9 cellular contexts compared by ENCODE assay signal in the genomic region with DNA sequence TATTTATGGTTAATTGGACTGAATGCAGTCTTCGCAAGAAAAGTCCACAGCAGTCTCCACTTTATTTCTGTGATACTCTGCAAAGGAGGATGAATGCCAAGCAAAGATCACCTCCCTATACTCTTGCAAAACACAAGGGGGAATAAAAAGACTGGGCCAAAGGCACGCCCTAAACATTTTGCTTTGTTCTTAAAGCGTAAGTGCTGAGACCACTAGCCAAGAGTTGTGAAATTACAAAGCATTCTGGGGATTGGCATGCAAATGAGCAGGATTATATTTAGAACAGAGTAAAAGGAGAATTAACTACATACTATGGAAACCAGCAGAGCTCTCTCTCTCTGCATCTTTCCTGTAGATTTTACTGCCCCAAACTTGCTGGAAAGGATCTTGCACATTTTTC. TPM values are rescaled to one million over a fixed set of nuclear protein-coding genes. Genes with fewer than 3 reads are reported as not detected.
DNase-seq lines count a peak whose midpoint lies in the region; ATAC-seq and TF ChIP-seq lines count a peak whose summit lies in the region.
"Had no signal": no experiment of that assay in that cellular context is flagged by ENCODE, and none has a peak within 500 bp of the region (broad histone marks: within the 10 kb centered on the region; RNA-seq: fewer than 3 reads in every experiment).

No MANE protein-coding gene starts in this region.

- H3K27me3 Mint-ChIP-seq in endodermal cell (ENCODE audit: insufficient read depth) = peaks cover 6% of the 10 kb centered on the region

- peaks cover 15% of the 10 kb centered on the region for H3K27me3 ChIP-seq in endodermal cell (ENCODE audit: control insufficient read depth, insufficient read depth, low read length, poor library complexity, severe bottlenecking)
- no peaks in the 10 kb centered on the region for H3K27me3 ChIP-seq in gastrocnemius medialis

- no peaks in the 10 kb centered on the region for H3K36me3 Mint-ChIP-seq in endodermal cell (ENCODE audit: low read depth)

- intact Hi-C loops in gastrocnemius medialis (cut with DNase I; ENCODE audit: low total_unique reads) = loop anchor here (2.0 kb wide), 2 partner anchors 49 to 53 kb away; no protein-coding TSS in a partner anchor

- H3K9ac ChIP-seq in endodermal cell (ENCODE audit: extremely low read depth, low read length, poor library complexity, severe bottlenecking) = no peak overlapping the region

- H3K4me3 Mint-ChIP-seq in endodermal cell = no peak overlapping the region

- H3K4me1 Mint-ChIP-seq in endodermal cell = peaks cover 32% of the 10 kb centered on the region

- no peaks in the 10 kb centered on the region for H3K36me3 ChIP-seq in endodermal cell (ENCODE audit: control insufficient read depth, insufficient read depth, low read length)
- H3K36me3 ChIP-seq in gastrocnemius medialis = no peaks in the 10 kb centered on the region

- peaks cover 2% of the 10 kb centered on the region for H3K9me3 ChIP-seq in endodermal cell (ENCODE audit: control insufficient read depth, low read length)
- H3K9me3 ChIP-seq in gastrocnemius medialis = no peaks in the 10 kb centered on the region

- ATAC-seq in gastrocnemius medialis = peak; percentile 24 to 54

- no peak for TF ChIP-seq POLR2A in gastrocnemius medialis (IDR thresholded peaks at IDR 0.05)

- 64% methylated on average over 3 of the region's 3 CpGs for WGBS in endodermal cell (ENCODE audit: insufficient coverage in 1 of 2, insufficient read length in 1 of 2), 2 experiments

- DNase-seq in GM13977 (ENCODE audit: low spot score) (peak; percentile 50), M059J (ENCODE audit: low read depth) (peak; percentile 63), endodermal cell (no peak), gastrocnemius medialis (peak; percentile 32 to 55), NCI-H2196 (lab: John Stamatoyannopoulos, UW; ENCODE audit: unreplicated experiment) (no peak), NCI-H1436 (lab: John Stamatoyannopoulos, UW) (no peak), NCI-H146 (lab: John Stamatoyannopoulos, UW) (no peak)
- no peak for DNase-seq in stimulated activated CD4-positive, alpha-beta T cell treated with anti-CD3 and anti-CD28 coated beads, Interleukin-15, amount 100 ng/mL, for 24 hours

- H3K4me3 ChIP-seq in endodermal cell (ENCODE audit: low read length) = no peak overlapping the region
- H3K4me3 ChIP-seq in gastrocnemius medialis = peak overlapping the region; percentile 77 to 95 (median 82)

- H3K9me3 Mint-ChIP-seq in endodermal cell = peaks cover 1% of the 10 kb centered on the region
- H3K9me3 Mint-ChIP-seq: T-helper 1 cell treated with Interleukin-12 subunit alpha and Interleukin-12 subunit beta and Interleukin-4 antibody, amounts not matched to agents 30 μg/mL and 1 μg/mL, for 36 hours had no signal

- peaks cover 3% of the 10 kb centered on the region for H3K4me1 ChIP-seq in endodermal cell (ENCODE audit: control insufficient read depth, insufficient read depth, low read length)
- H3K4me1 ChIP-seq in gastrocnemius medialis = peaks cover 43 to 48% of the 10 kb centered on the region in 2 donors

- in situ Hi-C loops in GM13977 (cut with MboI; ENCODE audit: low pct_unique_long_range_greater_than_20kb, low sequenced_read_pairs, unreplicated experiment) (loop anchor here (25.0 kb wide), 1 partner anchor 107 kb away; no protein-coding TSS in a partner anchor), gastrocnemius medialis (cut with MboI; ENCODE audit: low sequenced_read_pairs in 4 of 4) (loop anchor here in 2 of 4 donors (10.0 to 25.0 kb wide), 2 partner anchors 99 to 107 kb away; no protein-coding TSS in a partner anchor)

- H3K27ac ChIP-seq in endodermal cell (ENCODE audit: low read depth, low read length) (peak overlapping the region; percentile 25), gastrocnemius medialis (peak overlapping the region; percentile 79 to 92 (median 90))

- TF ChIP-seq CTCF in GM13977 (IDR thresholded peaks at IDR 0.05; ENCODE audit: extremely low read depth, insufficient read depth, missing control alignments) = no peak
- no peak for TF ChIP-seq CTCF in endodermal cell (conservative IDR thresholded peaks at IDR 0.05)
- TF ChIP-seq CTCF in gastrocnemius medialis (IDR thresholded peaks at IDR 0.05 in 4 of 5, conservative IDR thresholded peaks at IDR 0.05 in 1 of 5) = no peak

- H3K27ac Mint-ChIP-seq in endodermal cell = no peak overlapping the region
- H3K27ac Mint-ChIP-seq: T-helper 1 cell treated with Interleukin-12 subunit alpha and Interleukin-12 subunit beta and Interleukin-4 antibody, amounts not matched to agents 30 μg/mL and 1 μg/mL, for 36 hours had no signal

RNA-seq across cellular contexts. Expression of a gene that starts 54.5 kb away (rescaled TPM):
- total RNA-seq in M059J (2014; rRNA removed; shearing (Covaris generic)) = 70.7 and 88.2 TPM in 2 replicates
- total RNA-seq in endodermal cell (10 to 100 TPM; 76.3 to 98.6 TPM), gastrocnemius medialis (10 to 100 TPM; 11.7 to 45.8 (median 26.0) TPM)
- polyA plus RNA-seq in endodermal cell (2013, experiment 1 of 2) = 208 TPM
- 208 TPM for polyA plus RNA-seq in endodermal cell (2013, experiment 2 of 2)

Comparison
In these comparisons a context has a peak if more than half of its experiments do, and no peak if none do; other contexts are left out.
1. DNase-seq: peak in GM13977 (single experiment), M059J (single experiment) and gastrocnemius medialis (2 of 2); none in endodermal cell (single experiment), stimulated activated CD4-positive, alpha-beta T cell treated with anti-CD3 and anti-CD28 coated beads, Interleukin-15, amount 100 ng/mL, for 24 hours (single experiment), NCI-H2196 (single experiment), NCI-H1436 (single experiment) and NCI-H146 (single experiment).